In the genomic region with DNA sequence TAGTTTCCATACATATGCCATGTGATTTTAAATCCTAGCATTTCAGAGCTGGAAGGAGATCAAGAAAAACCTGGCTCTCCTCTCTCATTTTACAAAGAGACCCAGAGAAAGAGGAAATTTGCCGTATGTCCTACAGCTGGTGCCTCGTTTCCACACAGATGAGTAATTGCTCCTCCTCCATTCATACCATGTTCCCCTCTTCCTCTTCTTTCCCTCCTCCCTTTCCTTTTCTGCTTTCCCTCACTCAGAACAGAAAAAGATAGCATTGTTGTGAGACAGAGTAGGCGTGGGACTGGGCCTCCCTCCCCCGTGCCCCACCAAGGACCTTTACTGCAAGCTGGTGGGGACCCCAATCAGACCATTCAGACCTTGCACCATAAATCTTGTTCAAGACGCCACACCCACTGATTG, we compare ENCODE assay signal across 10 cellular contexts. TPM values are rescaled to one million over a fixed set of nuclear protein-coding genes. Genes with fewer than 3 reads are reported as not detected.
DNase-seq lines count a peak whose midpoint lies in the region; ATAC-seq and TF ChIP-seq lines count a peak whose summit lies in the region.
"Had no signal": no experiment of that assay in that cellular context is flagged by ENCODE, and none has a peak within 500 bp of the region (broad histone marks: within the 10 kb centered on the region; RNA-seq: fewer than 3 reads in every experiment).

No MANE protein-coding gene starts in this region.

- DNase-seq in GF-D8 (lab: John Stamatoyannopoulos, UW) (peak; percentile 38), NCI-H2227 treated with DMSO at 0.1 percent for 48 hours (lab: John Stamatoyannopoulos, UW) (peak; percentile 71), dermis blood vessel endothelial cell (peak; percentile 36), NCI-H2107 (lab: John Stamatoyannopoulos, UW) (no peak), GM13977 (ENCODE audit: low spot score) (no peak), SHP77 (lab: John Stamatoyannopoulos, UW) (no peak)

- no peaks in the 10 kb centered on the region for H3K9me3 Mint-ChIP-seq in nephron
- H3K9me3 Mint-ChIP-seq: activated T-cell treated with anti-CD3 and anti-CD28 coated beads, Interleukin-2, amount 50 U/mL, for 24 hours; central memory CD8-positive, alpha-beta T cell had no signal

- no peak for ATAC-seq in GM18907 (IDR thresholded peaks at IDR 0.05; ENCODE audit: unreplicated experiment)

- H3K27ac Mint-ChIP-seq in nephron: peak overlapping the region; percentile 50 to 83 (median 83)
- H3K27ac Mint-ChIP-seq: activated T-cell treated with anti-CD3 and anti-CD28 coated beads, Interleukin-2, amount 50 U/mL, for 24 hours had no signal

- no peaks in the 10 kb centered on the region for H3K36me3 Mint-ChIP-seq in nephron (ENCODE audit: low read depth)

- in situ Hi-C loops in GM13977 (cut with MboI; ENCODE audit: low pct_unique_long_range_greater_than_20kb, low sequenced_read_pairs, unreplicated experiment): loop anchor here (10.0 to 25.0 kb wide), 4 partner anchors 282 to 744 kb away; no protein-coding TSS in a partner anchor

- TF ChIP-seq CTCF in nephron (IDR thresholded peaks at IDR 0.05; ENCODE audit: unreplicated experiment in 3 of 3) (no peak), GM13977 (IDR thresholded peaks at IDR 0.05; ENCODE audit: extremely low read depth, insufficient read depth, missing control alignments) (no peak)

- no peaks in the 10 kb centered on the region for H3K27me3 Mint-ChIP-seq in nephron (ENCODE audit: low read depth)

- H3K4me3 Mint-ChIP-seq in nephron: peak overlapping the region; percentile 42 to 69 (median 64)
- H3K4me3 Mint-ChIP-seq: activated T-cell treated with anti-CD3 and anti-CD28 coated beads, Interleukin-2, amount 50 U/mL, for 24 hours; central memory CD8-positive, alpha-beta T cell had no signal

- H3K4me1 Mint-ChIP-seq in nephron: peaks cover 56% of the 10 kb centered on the region

RNA-seq across cellular contexts. Expression of a gene that starts 13.7 kb away (rescaled TPM):
- 2.9 and 3.0 TPM in 2 replicates for total RNA-seq in dermis blood vessel endothelial cell

Comparison
In these comparisons a context has a peak if more than half of its experiments do, and no peak if none do; other contexts are left out.
1. DNase-seq: peak in GF-D8 (single experiment), NCI-H2227 treated with DMSO at 0.1 percent for 48 hours (single experiment) and dermis blood vessel endothelial cell (single experiment); none in NCI-H2107 (single experiment), GM13977 (single experiment) and SHP77 (0 of 2).